In genomic region chr20:44745122-44745521, GRCh38 we compare ENCODE assay signal across 13 cellular contexts. TPM values are rescaled to one million over a fixed set of nuclear protein-coding genes. Genes with fewer than 3 reads are reported as not detected.
A peak's percentile ranks its signal among the peaks of the same experiment; 100 is the strongest.
DNase-seq lines count a peak whose midpoint lies in the region; ATAC-seq and TF ChIP-seq lines count a peak whose summit lies in the region.
"Had no signal": no experiment of that assay in that cellular context is flagged by ENCODE, and none has a peak within 500 bp of the region (broad histone marks: within the 10 kb centered on the region; RNA-seq: fewer than 3 reads in every experiment).

No MANE protein-coding gene starts in this region.

- H3K36me3 ChIP-seq in neural progenitor cell (no peaks in the 10 kb centered on the region), body of pancreas (replicated peaks in 1 of 2; ENCODE audit: insufficient read depth in 1 of 2, low read depth in 2 of 2) (no peaks in the 10 kb centered on the region)
- H3K36me3 ChIP-seq: adrenal gland, gastrocnemius medialis, neutrophil had no signal

- H3K27me3 ChIP-seq in CD4-positive, alpha-beta T cell (ENCODE audit: control insufficient read depth, insufficient read depth, low read length), result peaks cover 30% of the 10 kb centered on the region
- peaks cover 79% of the 10 kb centered on the region for H3K27me3 ChIP-seq in neural progenitor cell
- no peaks in the 10 kb centered on the region for H3K27me3 ChIP-seq in body of pancreas

- TF ChIP-seq CTCF in CD4-positive, alpha-beta T cell (IDR thresholded peaks at IDR 0.05), result no peak
- TF ChIP-seq CTCF in coronary artery (IDR thresholded peaks at IDR 0.05) (no peak), neural progenitor cell (IDR thresholded peaks at IDR 0.05) (no peak), body of pancreas (IDR thresholded peaks at IDR 0.05) (no peak)

- peaks cover 41% of the 10 kb centered on the region for H3K27me3 Mint-ChIP-seq in CD4-positive, alpha-beta T cell
- H3K27me3 Mint-ChIP-seq in IgD-negative memory B cell (peaks cover 31% of the 10 kb centered on the region), neural progenitor cell (ENCODE audit: insufficient read depth, low read depth) (peaks cover 30% of the 10 kb centered on the region)

- H3K9me3 Mint-ChIP-seq in CD4-positive, alpha-beta T cell, result no peaks in the 10 kb centered on the region
- H3K9me3 Mint-ChIP-seq in IgD-negative memory B cell (no peaks in the 10 kb centered on the region), neural progenitor cell (no peaks in the 10 kb centered on the region)

- no peaks in the 10 kb centered on the region for H4K20me1 ChIP-seq in neural progenitor cell (ENCODE audit: low read depth)

- no peak for TF ChIP-seq POLR2A in body of pancreas (IDR thresholded peaks at IDR 0.05)

- no peak for DNase-seq in CD4-positive, alpha-beta T cell
- DNase-seq in coronary artery (ENCODE audit: low spot score), result no peak
- DNase-seq in neural progenitor cell (ENCODE audit: low spot score), result no peak
- DNase-seq in NCI-H69 (lab: John Stamatoyannopoulos, UW), result no peak
- no peak for DNase-seq in HuH-7 (ENCODE audit: low spot score)
- DNase-seq in body of pancreas, result no peak
- DNase-seq: gastrocnemius medialis, NCI-H2107 had no signal

- H3K4me2 ChIP-seq in neural progenitor cell, result no peak overlapping the region

- H3K27ac ChIP-seq in CD4-positive, alpha-beta T cell (ENCODE audit: low read depth, low read length), result no peak overlapping the region
- H3K27ac ChIP-seq in coronary artery, result peak overlapping the region; percentile 82 to 89
- no peak overlapping the region for H3K27ac ChIP-seq in neural progenitor cell
- H3K27ac ChIP-seq in body of pancreas, result peak overlapping the region in 1 of 4 donors; percentile 41
- H3K27ac ChIP-seq: C4-2B, neutrophil had no signal

- H3K4me1 Mint-ChIP-seq in CD4-positive, alpha-beta T cell (ENCODE audit: low read depth), result peaks cover 20% of the 10 kb centered on the region
- H3K4me1 Mint-ChIP-seq in IgD-negative memory B cell (peaks cover 0 to 7% (median 5%) of the 10 kb centered on the region in 3 donors), neural progenitor cell (peaks cover 15% of the 10 kb centered on the region)

- ATAC-seq in CD4-positive, alpha-beta T cell (ENCODE audit: poor library complexity), result no peak
- ATAC-seq in HG03460 (IDR thresholded peaks at IDR 0.05; ENCODE audit: unreplicated experiment), result no peak
- ATAC-seq in body of pancreas, result no peak

- no peaks in the 10 kb centered on the region for H3K79me2 ChIP-seq in neural progenitor cell (ENCODE audit: low read depth)

- no peak overlapping the region for H3K9ac ChIP-seq in neural progenitor cell

- peak overlapping the region; percentile 64 for H3K4me3 Mint-ChIP-seq in CD4-positive, alpha-beta T cell
- H3K4me3 Mint-ChIP-seq in IgD-negative memory B cell, result peak overlapping the region in 3 of 4 donors; percentile 25 to 52 (median 45)
- peak overlapping the region; percentile 62 for H3K4me3 Mint-ChIP-seq in neural progenitor cell

- intact Hi-C loops in CD4-positive, alpha-beta T cell (cut with DNase I, micrococcal nuclease), result loop anchor here in 1 of 2 experiments (5.0 kb wide), 1 partner anchor 122 kb away; no protein-coding TSS in a partner anchor
- intact Hi-C loops in body of pancreas (cut with DNase I), result no loop called here

- H3K36me3 Mint-ChIP-seq in CD4-positive, alpha-beta T cell (ENCODE audit: low read depth), result no peaks in the 10 kb centered on the region
- H3K36me3 Mint-ChIP-seq in IgD-negative memory B cell, result peaks cover 2% of the 10 kb centered on the region
- no peaks in the 10 kb centered on the region for H3K36me3 Mint-ChIP-seq in neural progenitor cell

- POLR2A ChIA-PET in CD4-positive, alpha-beta T cell (lab: Charles Lee), result no interaction called here

- H3F3A ChIP-seq in neural progenitor cell (ENCODE audit: low read depth), result peaks cover 31% of the 10 kb centered on the region

- no peak overlapping the region for H3K27ac Mint-ChIP-seq in CD4-positive, alpha-beta T cell
- H3K27ac Mint-ChIP-seq in IgD-negative memory B cell, result no peak overlapping the region
- H3K27ac Mint-ChIP-seq in neural progenitor cell, result no peak overlapping the region

- 62 to 71% methylated on average over 4 of the region's 4 CpGs for WGBS in body of pancreas, 2 donors

- H3K4me1 ChIP-seq in neural progenitor cell, result peaks cover 5% of the 10 kb centered on the region
- H3K4me1 ChIP-seq in body of pancreas, result peaks cover 29% of the 10 kb centered on the region

- H3K4me3 ChIP-seq in coronary artery (peak overlapping the region; percentile 92), neural progenitor cell (no peak overlapping the region), body of pancreas (no peak overlapping the region)

- CTCF ChIA-PET in CD4-positive, alpha-beta T cell (lab: Charles Lee), result no interaction called here

- no peak overlapping the region for H2AFZ ChIP-seq in neural progenitor cell (replicated peaks)

- H3K9me3 ChIP-seq in CD4-positive, alpha-beta T cell (ENCODE audit: control insufficient read depth, low read length), result no peaks in the 10 kb centered on the region
- H3K9me3 ChIP-seq in neural progenitor cell (ENCODE audit: low read depth) (no peaks in the 10 kb centered on the region), body of pancreas (no peaks in the 10 kb centered on the region)
- H3K9me3 ChIP-seq: adrenal gland, gastrocnemius medialis, neutrophil had no signal

RNA-seq across cellular contexts. Expression of gene KCNK15, which starts 0.5 kb away (rescaled TPM):
- total RNA-seq in CD4-positive, alpha-beta T cell, result not detected
- not detected for polyA plus RNA-seq in IgD-negative memory B cell
- total RNA-seq in neural progenitor cell (ENCODE audit: low replicate concordance) (0.21 TPM in 1 of 2 replicates, not detected in the other), body of pancreas (1 to 10 TPM; 1.8 to 3.3 TPM)

RNA-seq across cellular contexts. Expression of gene CCN5, which starts 30.0 kb away (rescaled TPM):
- total RNA-seq in CD4-positive, alpha-beta T cell, result not detected
- polyA plus RNA-seq in IgD-negative memory B cell, result not detected
- total RNA-seq in neural progenitor cell (ENCODE audit: low replicate concordance) (not detected in 2 replicates), body of pancreas (10 to 100 TPM in 1 of 2 donors, 1 to 10 TPM in 1; 7.9 to 18.2 TPM)

Comparison
In these comparisons a context has a peak if more than half of its experiments do, and no peak if none do; other contexts are left out.
1. H3K27ac ChIP-seq: peak in coronary artery (2 of 2); none in CD4-positive, alpha-beta T cell (single experiment) and neural progenitor cell (single experiment).
2. Peak in every context shown above with its lines, with median percentiles within 50 percentile points of each other: H3K4me3 Mint-ChIP-seq.